Comparison of ENCODE assay signal across 16 cellular contexts in the genomic region with DNA sequence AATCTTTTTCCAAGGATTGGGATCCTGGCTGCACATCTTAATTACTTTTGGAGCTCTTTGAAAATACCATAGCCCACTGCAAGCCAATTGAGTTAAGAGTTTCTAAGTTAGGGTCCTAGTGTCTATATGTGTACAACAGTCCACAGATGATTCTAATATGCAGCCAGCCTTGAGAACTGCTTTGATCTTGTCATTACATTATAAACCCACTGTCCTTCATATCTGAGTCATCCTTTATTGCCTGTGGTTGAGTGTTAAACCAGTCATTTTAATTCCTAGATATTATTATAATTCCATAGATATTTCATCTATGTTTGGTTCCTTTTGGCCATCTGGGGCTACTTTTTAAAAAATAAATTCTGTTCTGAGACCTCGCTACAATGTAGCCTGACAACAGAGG. TPM values are rescaled to one million over a fixed set of nuclear protein-coding genes. Genes with fewer than 3 reads are reported as not detected.
A peak's percentile ranks its signal among the peaks of the same experiment; 100 is the strongest.
DNase-seq lines count a peak whose midpoint lies in the region; ATAC-seq and TF ChIP-seq lines count a peak whose summit lies in the region.
"Had no signal": no experiment of that assay in that cellular context is flagged by ENCODE, and none has a peak within 500 bp of the region (broad histone marks: within the 10 kb centered on the region; RNA-seq: fewer than 3 reads in every experiment).

No MANE protein-coding gene starts in this region.

- no peaks in the 10 kb centered on the region for H3K36me3 ChIP-seq in GM23248 (ENCODE audit: low read depth)
- no peaks in the 10 kb centered on the region for H3K36me3 ChIP-seq in hepatocyte (replicated peaks; ENCODE audit: insufficient read depth, low read depth)
- no peaks in the 10 kb centered on the region for H3K36me3 ChIP-seq in uterus

- no peaks in the 10 kb centered on the region for H3K9me3 ChIP-seq in GM23248 (ENCODE audit: low read depth)
- no peaks in the 10 kb centered on the region for H3K9me3 ChIP-seq in hepatocyte (ENCODE audit: low read depth)
- no peaks in the 10 kb centered on the region for H3K9me3 ChIP-seq in uterus

- no peak overlapping the region for H3K4me3 Mint-ChIP-seq in osteocyte (ENCODE audit: unreplicated experiment)
- H3K4me3 Mint-ChIP-seq: CD4-positive, alpha-beta memory T cell had no signal

- H3K27me3 Mint-ChIP-seq in osteocyte (ENCODE audit: unreplicated experiment) = no peaks in the 10 kb centered on the region
- H3K27me3 Mint-ChIP-seq: CD4-positive, alpha-beta memory T cell had no signal

- H3K4me3 ChIP-seq in GM23248 (no peak overlapping the region), hepatocyte (no peak overlapping the region), uterus (no peak overlapping the region)

- H3K4me1 Mint-ChIP-seq in osteocyte (ENCODE audit: unreplicated experiment) = peaks cover 4% of the 10 kb centered on the region
- H3K4me1 Mint-ChIP-seq: CD4-positive, alpha-beta memory T cell had no signal

- no peaks in the 10 kb centered on the region for H4K20me1 ChIP-seq in GM23248 (ENCODE audit: insufficient read depth)
- H4K20me1 ChIP-seq in hepatocyte (ENCODE audit: insufficient read depth, poor library complexity, severe bottlenecking) = no peaks in the 10 kb centered on the region

- in situ Hi-C loops in GM23248 (cut with MboI) = no loop called here

- H3K36me3 Mint-ChIP-seq in osteocyte (ENCODE audit: unreplicated experiment) = peaks cover 2% of the 10 kb centered on the region

- H3K27ac ChIP-seq in GM23248 (no peak overlapping the region), hepatocyte (peak overlapping the region; percentile 94), uterus (no peak overlapping the region)
- H3K27ac ChIP-seq: KMS-11 had no signal

- H3K9me2 ChIP-seq in GM23248 (ENCODE audit: insufficient read depth) (no peaks in the 10 kb centered on the region), hepatocyte (replicated peaks; ENCODE audit: insufficient read depth) (no peaks in the 10 kb centered on the region)

- H3K27me3 ChIP-seq in GM23248 (replicated peaks; ENCODE audit: insufficient read depth) = no peaks in the 10 kb centered on the region
- no peaks in the 10 kb centered on the region for H3K27me3 ChIP-seq in hepatocyte
- H3K27me3 ChIP-seq in uterus = no peaks in the 10 kb centered on the region

- H3K4me1 ChIP-seq in GM23248 (ENCODE audit: insufficient read depth) (no peaks in the 10 kb centered on the region), hepatocyte (ENCODE audit: insufficient read depth) (peaks cover 22% of the 10 kb centered on the region), uterus (no peaks in the 10 kb centered on the region)

- H3K4me2 ChIP-seq in GM23248 (ENCODE audit: unreplicated experiment) (no peak overlapping the region), hepatocyte (no peak overlapping the region)
- H3K4me2 ChIP-seq: KMS-11 had no signal

- no peak for TF ChIP-seq POLR2A in uterus (IDR thresholded peaks at IDR 0.05)

- no peaks in the 10 kb centered on the region for H3K9me3 Mint-ChIP-seq in osteocyte (ENCODE audit: unreplicated experiment)
- H3K9me3 Mint-ChIP-seq: CD4-positive, alpha-beta memory T cell had no signal

- TF ChIP-seq CTCF in hepatocyte (IDR thresholded peaks at IDR 0.05; ENCODE audit: poor library complexity) (no peak), osteocyte (IDR thresholded peaks at IDR 0.05) (no peak), uterus (IDR thresholded peaks at IDR 0.05) (no peak)

- WGBS in GM23248 (ENCODE audit: low coverage in 1 of 2, low lambda C conversion rate in 2 of 2, missing lambda C conversion rate in 2 of 2), 2 experiments = 94 to 95% methylated on average over 1 of the region's 1 CpG
- 96% methylated on average over 1 of the region's 1 CpG for WGBS in hepatocyte (ENCODE audit: low lambda C conversion rate, missing lambda C conversion rate)

- no peak overlapping the region for H3K9ac ChIP-seq in GM23248
- H3K9ac ChIP-seq: KMS-11 had no signal

- H2AFZ ChIP-seq in GM23248 (no peak overlapping the region), hepatocyte (no peak overlapping the region)

- no peak for ATAC-seq in GM18861 (IDR thresholded peaks at IDR 0.05; ENCODE audit: unreplicated experiment)

- H3F3A ChIP-seq in GM23248 (ENCODE audit: insufficient read depth) = no peaks in the 10 kb centered on the region

- H3K79me2 ChIP-seq in GM23248 (ENCODE audit: insufficient read depth) = no peaks in the 10 kb centered on the region
- no peaks in the 10 kb centered on the region for H3K79me2 ChIP-seq in hepatocyte

- peak overlapping the region; percentile 41 for H3K27ac Mint-ChIP-seq in osteocyte (ENCODE audit: unreplicated experiment)
- H3K27ac Mint-ChIP-seq: CD4-positive, alpha-beta memory T cell had no signal

- intact Hi-C loops in uterus (cut with DNase I; ENCODE audit: low total_unique reads) = no loop called here

- DNase-seq in GM23248 (peak; percentile 17), SW480 (ENCODE audit: low spot score) (peak; percentile 82), hepatocyte (ENCODE audit: low spot score) (no peak), osteocyte (ENCODE audit: extremely low spot score, unreplicated experiment) (no peak), SIG-M5 (lab: John Stamatoyannopoulos, UW) (no peak), uterus (no peak), NCI-H1092 (lab: John Stamatoyannopoulos, UW) (no peak)
- DNase-seq: CD4-positive, alpha-beta memory T cell; DMS79 treated with DMSO at 0.1 percent for 48 hours; MM.1S; NCI-H1930; NCI-H2171 treated with DMSO at 0.1 percent for 48 hours; NCI-H748 treated with DMSO at 0.1 percent for 48 hours; SW 1271 had no signal

RNA-seq across cellular contexts. Expression of gene MCM8, which starts 24.1 kb away (rescaled TPM):
- total RNA-seq in GM23248 (2014; rRNA removed; shearing (Covaris generic)) = 6.4 and 7.7 TPM in 2 replicates
- polyA plus RNA-seq in GM23248 (2016; fragmentation: Nextera tagmentation; extraction: Ambion mirVana) = 1.0 and 1.5 TPM in 2 replicates
- 4.9 and 6.7 TPM in 2 replicates for total RNA-seq in hepatocyte
- 1.5 and 1.7 TPM in 2 replicates for polyA plus RNA-seq in hepatocyte
- total RNA-seq in osteocyte = 6.3 and 7.1 TPM in 2 replicates
- total RNA-seq in uterus = 10 to 100 TPM in 1 of 4 donors, 1 to 10 TPM in 3; 3.8 to 10.9 (median 8.7) TPM

RNA-seq across cellular contexts. Expression of gene TRMT6, which starts 24.2 kb away (rescaled TPM):
- total RNA-seq in GM23248 (2014; rRNA removed; shearing (Covaris generic)) = 8.2 and 9.7 TPM in 2 replicates
- polyA plus RNA-seq in GM23248 (2016; fragmentation: Nextera tagmentation; extraction: Ambion mirVana) = 10.3 and 10.7 TPM in 2 replicates
- total RNA-seq in hepatocyte = 9.0 and 10.1 TPM in 2 replicates
- polyA plus RNA-seq in hepatocyte = 11.2 and 14.2 TPM in 2 replicates
- total RNA-seq in osteocyte = 11.1 and 11.4 TPM in 2 replicates
- 10 to 100 TPM in 1 of 4 donors, 1 to 10 TPM in 3; 1.8 to 11.9 (median 4.0) TPM for total RNA-seq in uterus

RNA-seq across cellular contexts. Expression of gene CRLS1, which starts 31.4 kb away (rescaled TPM):
- 50.3 and 51.0 TPM in 2 replicates for total RNA-seq in GM23248 (2014; rRNA removed; shearing (Covaris generic))
- 44.3 and 46.3 TPM in 2 replicates for polyA plus RNA-seq in GM23248 (2016; fragmentation: Nextera tagmentation; extraction: Ambion mirVana)
- total RNA-seq in hepatocyte = 122 and 127 TPM in 2 replicates
- polyA plus RNA-seq in hepatocyte = 115 TPM in 2 replicates
- 32.5 and 40.7 TPM in 2 replicates for total RNA-seq in osteocyte
- 10 to 100 TPM; 42.5 to 89.1 (median 44.6) TPM for total RNA-seq in uterus

Comparison
In these comparisons a context has a peak if more than half of its experiments do, and no peak if none do; other contexts are left out.
1. DNase-seq: peak in GM23248 (single experiment) and SW480 (single experiment); none in hepatocyte (single experiment), osteocyte (single experiment), SIG-M5 (single experiment), uterus (0 of 2) and NCI-H1092 (single experiment).